In the genomic region with DNA sequence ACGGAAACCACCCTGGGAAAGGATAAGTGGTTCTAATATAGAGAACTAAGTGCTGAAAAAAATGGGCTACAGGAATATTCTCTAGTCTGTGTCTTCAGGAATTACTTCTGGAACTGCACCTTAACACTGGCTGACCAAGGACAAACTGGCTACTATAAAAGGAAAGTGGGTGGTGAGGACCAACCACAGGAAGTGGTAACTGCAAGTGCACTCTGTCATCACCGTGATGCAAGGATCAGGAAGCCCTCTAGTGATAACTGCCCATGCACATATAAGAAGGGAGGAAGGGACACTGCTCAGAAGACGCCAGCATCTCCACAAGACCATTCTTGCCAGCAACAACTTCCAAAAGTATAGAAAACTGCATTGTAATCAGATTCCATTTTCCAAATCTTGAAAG, we compare ENCODE assay signal across 1 cellular context.
TF ChIP-seq lines count a peak whose summit lies in the region.

No MANE protein-coding gene starts in this region.

TF ChIP-seq in SK-N-SH treated with all-trans-retinoic acid at 6 μM for 48 hours, 23 proteins besides CTCF, POLR2A, EP300 and RAD21 (continued from another document):
- TF ChIP-seq ZNF8 (CRISPR knock-in tag; IDR thresholded peaks at IDR 0.05) = no peak
- TF ChIP-seq CREB5 (CRISPR knock-in tag; IDR thresholded peaks at IDR 0.05; ENCODE audit: low read depth) = no peak
